ENCODE assay signal across 8 cellular contexts in genomic region chr10:30696416-30697185, GRCh38.
DNase-seq lines count a peak whose midpoint lies in the region; FAIRE-seq and TF ChIP-seq lines count a peak whose summit lies in the region.
"Not testable (repeated sequence)": the region's sequence is repeated elsewhere in the genome, so short reads cannot be mapped to it uniquely, and the experiment has no call there.

No MANE protein-coding gene starts in this region.

- H3K27ac ChIP-seq in BLaER1: not testable (repeated sequence)

- H3K36me3 ChIP-seq in BLaER1; kidney epithelial cell (ENCODE audit: control insufficient read depth, insufficient read depth, low read length): not testable (repeated sequence)

- not testable (repeated sequence) for H4K20me1 ChIP-seq in BLaER1

- not testable (repeated sequence) for H3K4me3 ChIP-seq in BLaER1; choroid plexus epithelial cell (ENCODE audit: low read depth, low read length); kidney epithelial cell (ENCODE audit: low read depth, low read length)

- peak overlapping the region; percentile 4 for H3K4me3 Mint-ChIP-seq in activated T-helper 2 cell treated with anti-CD3 and anti-CD28 coated beads, Interferon-gamma antibody, Interleukin-2, Interleukin-4, amounts not matched to agents 10 μg/mL and 5 μg/mL and 100 μg/mL, durations not matched to agents 14 hours and 24 hours and 36 hours (ENCODE audit: low read depth)
- peak overlapping the region; percentile 30 for H3K4me3 Mint-ChIP-seq in stimulated activated naive CD8-positive, alpha-beta T cell treated with anti-CD3 and anti-CD28 coated beads, Interleukin-15, Interleukin-2, amounts not matched to agents 100 ng/mL and 50 ng/mL, for 24 hours

- H3K9me3 ChIP-seq in BLaER1: not testable (repeated sequence)

- intact Hi-C loops in activated T-helper 2 cell treated with anti-CD3 and anti-CD28 coated beads, Interferon-gamma antibody, Interleukin-2, Interleukin-4, amounts not matched to agents 10 μg/mL and 5 μg/mL and 100 μg/mL, durations not matched to agents 14 hours and 24 hours and 36 hours (cut with micrococcal nuclease): loop anchor here (5.0 kb wide), 1 partner anchor 291 kb away; no protein-coding TSS in a partner anchor

- peaks cover 20% of the 10 kb centered on the region for H3K9me3 Mint-ChIP-seq in activated T-helper 2 cell treated with anti-CD3 and anti-CD28 coated beads, Interferon-gamma antibody, Interleukin-2, Interleukin-4, amounts not matched to agents 10 μg/mL and 5 μg/mL and 100 μg/mL, durations not matched to agents 14 hours and 24 hours and 36 hours
- not testable (repeated sequence) for H3K9me3 Mint-ChIP-seq in stimulated activated naive CD8-positive, alpha-beta T cell treated with anti-CD3 and anti-CD28 coated beads, Interleukin-15, Interleukin-2, amounts not matched to agents 100 ng/mL and 50 ng/mL, for 24 hours

- H3K27me3 Mint-ChIP-seq in activated T-helper 2 cell treated with anti-CD3 and anti-CD28 coated beads, Interferon-gamma antibody, Interleukin-2, Interleukin-4, amounts not matched to agents 10 μg/mL and 5 μg/mL and 100 μg/mL, durations not matched to agents 14 hours and 24 hours and 36 hours (ENCODE audit: low read depth); stimulated activated naive CD8-positive, alpha-beta T cell treated with anti-CD3 and anti-CD28 coated beads, Interleukin-15, Interleukin-2, amounts not matched to agents 100 ng/mL and 50 ng/mL, for 24 hours: not testable (repeated sequence)

- peaks cover 81% of the 10 kb centered on the region for H3K4me1 Mint-ChIP-seq in activated T-helper 2 cell treated with anti-CD3 and anti-CD28 coated beads, Interferon-gamma antibody, Interleukin-2, Interleukin-4, amounts not matched to agents 10 μg/mL and 5 μg/mL and 100 μg/mL, durations not matched to agents 14 hours and 24 hours and 36 hours (ENCODE audit: low read depth)
- H3K4me1 Mint-ChIP-seq in stimulated activated naive CD8-positive, alpha-beta T cell treated with anti-CD3 and anti-CD28 coated beads, Interleukin-15, Interleukin-2, amounts not matched to agents 100 ng/mL and 50 ng/mL, for 24 hours (ENCODE audit: low read depth): peaks cover 87% of the 10 kb centered on the region

- FAIRE-seq in GM12892 (lab: Jason Lieb, UNC) (peak; percentile 66), TTC549 (lab: Jason Lieb, UNC) (peak; percentile 38)

- not testable (repeated sequence) for TF ChIP-seq POLR2A in GM12892 (IDR thresholded peaks at IDR 0.05; ENCODE audit: low read depth, low read length)

- H3K4me1 ChIP-seq in BLaER1: peaks cover 52% of the 10 kb centered on the region

- TF ChIP-seq CTCF in choroid plexus epithelial cell (conservative IDR thresholded peaks at IDR 0.05; ENCODE audit: low read depth, low read length) (peak; percentile 3), kidney epithelial cell (IDR thresholded peaks at IDR 0.05; ENCODE audit: insufficient read depth, low read length, poor library complexity, severe bottlenecking) (peak; percentile 8)

- H3K36me3 Mint-ChIP-seq in activated T-helper 2 cell treated with anti-CD3 and anti-CD28 coated beads, Interferon-gamma antibody, Interleukin-2, Interleukin-4, amounts not matched to agents 10 μg/mL and 5 μg/mL and 100 μg/mL, durations not matched to agents 14 hours and 24 hours and 36 hours (ENCODE audit: low read depth): peaks cover 79% of the 10 kb centered on the region
- not testable (repeated sequence) for H3K36me3 Mint-ChIP-seq in stimulated activated naive CD8-positive, alpha-beta T cell treated with anti-CD3 and anti-CD28 coated beads, Interleukin-15, Interleukin-2, amounts not matched to agents 100 ng/mL and 50 ng/mL, for 24 hours (ENCODE audit: low read depth)

- H3K4me2 ChIP-seq in BLaER1: peak overlapping the region; percentile 42; the same call in 1 of the 2 replicates

- not testable (repeated sequence) for H3K9ac ChIP-seq in BLaER1

- not testable (repeated sequence) for H3K27me3 ChIP-seq in BLaER1; kidney epithelial cell (ENCODE audit: control insufficient read depth, insufficient read depth, low read length)

- peak overlapping the region; percentile 94 for H3K27ac Mint-ChIP-seq in activated T-helper 2 cell treated with anti-CD3 and anti-CD28 coated beads, Interferon-gamma antibody, Interleukin-2, Interleukin-4, amounts not matched to agents 10 μg/mL and 5 μg/mL and 100 μg/mL, durations not matched to agents 14 hours and 24 hours and 36 hours
- H3K27ac Mint-ChIP-seq in stimulated activated naive CD8-positive, alpha-beta T cell treated with anti-CD3 and anti-CD28 coated beads, Interleukin-15, Interleukin-2, amounts not matched to agents 100 ng/mL and 50 ng/mL, for 24 hours: peak overlapping the region; percentile 90

- not testable (repeated sequence) for DNase-seq in GM12892 (ENCODE audit: insufficient read length); activated T-helper 2 cell treated with anti-CD3 and anti-CD28 coated beads, Interferon-gamma antibody, Interleukin-2, Interleukin-4, amounts not matched to agents 10 μg/mL and 5 μg/mL and 100 μg/mL, durations not matched to agents 14 hours and 24 hours and 36 hours (ENCODE audit: low spot score); choroid plexus epithelial cell (ENCODE audit: low read depth); kidney epithelial cell (ENCODE audit: low read depth)
- DNase-seq in NCI-H82 (lab: John Stamatoyannopoulos, UW): peak; percentile 4
